In genomic region chr1:51960262-51960661, GRCh38 we compare ENCODE assay signal across 18 cellular contexts. TPM values are rescaled to one million over a fixed set of nuclear protein-coding genes. Genes with fewer than 3 reads are reported as not detected.
A peak's percentile ranks its signal among the peaks of the same experiment; 100 is the strongest.
DNase-seq lines count a peak whose midpoint lies in the region; TF ChIP-seq lines count a peak whose summit lies in the region.
"Had no signal": no experiment of that assay in that cellular context is flagged by ENCODE, and none has a peak within 500 bp of the region (broad histone marks: within the 10 kb centered on the region; RNA-seq: fewer than 3 reads in every experiment).

No MANE protein-coding gene starts in this region.

- H3K9ac ChIP-seq in H9 (ENCODE audit: extremely low read depth, insufficient read length, low read length) = no peak overlapping the region

- H3K27me3 Mint-ChIP-seq in H9 (ENCODE audit: low read depth) (no peaks in the 10 kb centered on the region), mesothelial cell of epicardium (ENCODE audit: low read depth) (no peaks in the 10 kb centered on the region)

- H3K9me3 Mint-ChIP-seq in H9 = no peaks in the 10 kb centered on the region
- no peaks in the 10 kb centered on the region for H3K9me3 Mint-ChIP-seq in mesothelial cell of epicardium

- no peak overlapping the region for H3K18ac ChIP-seq in H9 (ENCODE audit: insufficient read length, low read depth, low read length)

- H3K79me1 ChIP-seq in H9 (ENCODE audit: insufficient read depth, low read depth, low read length, poor library complexity, severe bottlenecking) = peaks cover 3% of the 10 kb centered on the region

- H3K4me3 Mint-ChIP-seq in H9 (no peak overlapping the region), mesothelial cell of epicardium (no peak overlapping the region)
- H3K4me3 Mint-ChIP-seq: B cell had no signal

- no peak overlapping the region for H3K4ac ChIP-seq in H9 (ENCODE audit: low read depth, low read length)

- H3K9me3 ChIP-seq in H9 (ENCODE audit: control insufficient read depth, low read depth, low read length) = no peaks in the 10 kb centered on the region
- H3K9me3 ChIP-seq: vagina had no signal

- peaks cover 29 to 31% of the 10 kb centered on the region in 2 experiments for H3K4me1 Mint-ChIP-seq in H9
- no peaks in the 10 kb centered on the region for H3K4me1 Mint-ChIP-seq in mesothelial cell of epicardium

- no peak overlapping the region for H2BK12ac ChIP-seq in H9 (ENCODE audit: insufficient read length, low read depth, low read length)

- peak; percentile 32 for DNase-seq in H9
- DNase-seq in NCI-H2029 treated with DMSO at 0.1 percent for 48 hours (lab: John Stamatoyannopoulos, UW) = peak; percentile 72
- peak; percentile 10 for DNase-seq in NOMO-1 treated with DMSO at 0.1 percent for 48 hours (lab: John Stamatoyannopoulos, UW; ENCODE audit: unreplicated experiment)
- DNase-seq in iPS-NIHi7 (ENCODE audit: extremely low spot score) = peak; percentile 29
- no peak for DNase-seq in GM10266 (ENCODE audit: extremely low spot score)
- DNase-seq in mesothelial cell of epicardium (ENCODE audit: low spot score in 2 of 2, unreplicated experiment in 2 of 2) = no peak
- DNase-seq in D341Med (ENCODE audit: low spot score) = no peak
- DNase-seq in ureter (ENCODE audit: low spot score) = no peak
- DNase-seq: activated CD4-positive, CD25-positive, alpha-beta regulatory T cell; dermis blood vessel endothelial cell; DMS79 treated with DMSO at 0.1 percent for 48 hours; KG1; kidney glomerular epithelial cell; NCI-H1694 treated with DMSO at 0.1 percent for 48 hours; RPMI8226; stimulated activated naive CD4-positive, alpha-beta T cell treated with Interleukin-2 at 50 U/mL for 16 hours had no signal

- H3K27ac Mint-ChIP-seq in H9 (peak overlapping the region in 1 of 3 experiments; percentile 18; a peak in 1 of 7 replicates), mesothelial cell of epicardium (no peak overlapping the region)
- H3K27ac Mint-ChIP-seq: B cell had no signal

- no peak overlapping the region for H2BK15ac ChIP-seq in H9 (ENCODE audit: low read depth, low read length)

- H3K4me2 ChIP-seq in H9 (ENCODE audit: insufficient read depth, insufficient read length, low read length) = no peak overlapping the region

- H3K27ac ChIP-seq in H9 (ENCODE audit: insufficient read length, low read depth, low read length) = no peak overlapping the region
- H3K27ac ChIP-seq: vagina had no signal

- no CpG with 5 or more reads among the region's 3 CpGs for WGBS in H9 (ENCODE audit: extremely low coverage, insufficient read length, low lambda C conversion rate)

- no peak overlapping the region for H4K8ac ChIP-seq in H9 (replicated peaks; ENCODE audit: insufficient read length, low read depth, low read length)

- H2AFZ ChIP-seq in H9 (ENCODE audit: low read length) = no peak overlapping the region

- no peaks in the 10 kb centered on the region for H3K27me3 ChIP-seq in H9 (ENCODE audit: insufficient read depth, low read length)
- H3K27me3 ChIP-seq: vagina had no signal

- no peak overlapping the region for H2AK5ac ChIP-seq in H9 (ENCODE audit: insufficient read length, low read length)

- peaks cover 5 to 32% (median 18%) of the 10 kb centered on the region in 3 experiments; a peak in 6 of 7 replicates for H3K36me3 Mint-ChIP-seq in H9 (ENCODE audit: insufficient read depth in 1 of 3, low read depth in 3 of 3)
- H3K36me3 Mint-ChIP-seq in mesothelial cell of epicardium = no peaks in the 10 kb centered on the region

- no peak overlapping the region for H2BK120ac ChIP-seq in H9 (ENCODE audit: low read depth, low read length, poor library complexity, severe bottlenecking)

- no peak overlapping the region for H3T11ph ChIP-seq in H9 (ENCODE audit: low read length)

- H3K23me2 ChIP-seq in H9 (ENCODE audit: insufficient read length, low read depth, low read length, poor library complexity, severe bottlenecking) = no peaks in the 10 kb centered on the region

- no peak overlapping the region for H3K56ac ChIP-seq in H9 (ENCODE audit: insufficient read length, low read depth, low read length)

- no peak overlapping the region for H2BK5ac ChIP-seq in H9 (ENCODE audit: insufficient read length, low read length)

- no peaks in the 10 kb centered on the region for H4K20me1 ChIP-seq in H9 (ENCODE audit: control insufficient read depth, insufficient read depth, insufficient read length)

- TF ChIP-seq CTCF in H9 (conservative IDR thresholded peaks at IDR 0.05) (no peak), GM10266 (IDR thresholded peaks at IDR 0.05; ENCODE audit: control insufficient read depth, insufficient read depth, low read depth, missing control alignments) (no peak), mesothelial cell of epicardium (IDR thresholded peaks at IDR 0.05; ENCODE audit: unreplicated experiment) (no peak)

- H2BK20ac ChIP-seq in H9 (ENCODE audit: low read depth, low read length, poor library complexity, severe bottlenecking) = no peak overlapping the region

- H4K91ac ChIP-seq in H9 (ENCODE audit: insufficient read length, low read depth, low read length) = no peak overlapping the region

- no peak overlapping the region for H3K14ac ChIP-seq in H9 (ENCODE audit: insufficient read depth, low read length)

- H3K23ac ChIP-seq in H9 (ENCODE audit: insufficient read length, low read depth, low read length) = no peak overlapping the region

- H3K4me1 ChIP-seq in H9 (ENCODE audit: insufficient read depth, low read length) = peaks cover 23% of the 10 kb centered on the region
- H3K4me1 ChIP-seq: vagina had no signal

- no peaks in the 10 kb centered on the region for H3K79me2 ChIP-seq in H9 (ENCODE audit: insufficient read depth, low read length)

- no peak overlapping the region for H4K5ac ChIP-seq in H9 (ENCODE audit: insufficient read length, low read depth, low read length)

RNA-seq across cellular contexts. Expression of gene RAB3B, which starts 30.2 kb away (rescaled TPM):
- total RNA-seq in H9 (2021) (28.5 and 30.6 TPM in 2 replicates), mesothelial cell of epicardium (3.8 to 4.0 TPM (median 3.9 TPM) in 3 replicates), ureter (1.4 TPM)

Comparison
In these comparisons a context has a peak if more than half of its experiments do, and no peak if none do; other contexts are left out.
1. DNase-seq: peak in H9 (single experiment), NCI-H2029 treated with DMSO at 0.1 percent for 48 hours (single experiment), NOMO-1 treated with DMSO at 0.1 percent for 48 hours (single experiment) and iPS-NIHi7 (single experiment); none in GM10266 (single experiment), mesothelial cell of epicardium (0 of 2), D341Med (single experiment) and ureter (single experiment).